8 cellular contexts compared by ENCODE assay signal in genomic region chr5:151115272-151115905, GRCh38. TPM values are rescaled to one million over a fixed set of nuclear protein-coding genes. Genes with fewer than 3 reads are reported as not detected.
DNase-seq lines count a peak whose midpoint lies in the region; ATAC-seq and TF ChIP-seq lines count a peak whose summit lies in the region.

No MANE protein-coding gene starts in this region.

- no peak overlapping the region for H3K4me2 ChIP-seq in GM23248 (ENCODE audit: unreplicated experiment)

- no peaks in the 10 kb centered on the region for H3K27me3 ChIP-seq in GM23248 (replicated peaks; ENCODE audit: insufficient read depth)

- DNase-seq in CD1c-positive myeloid dendritic cell (ENCODE audit: extremely low spot score) (peak; percentile 79), GM23248 (peak; percentile 75), NCI-H1694 treated with DMSO at 0.1 percent for 48 hours (lab: John Stamatoyannopoulos, UW) (peak; percentile 12), WTC11 (ENCODE audit: low spot score) (peak; percentile 88), T47D (ENCODE audit: low read depth in 1 of 2, low spot score in 1 of 2) (peak; percentile 67 to 71), islet precursor cell (peak; percentile 89)
- peak; percentile 44 to 66 (median 65) for DNase-seq in stimulated activated CD4-positive, alpha-beta T cell treated with anti-CD3 and anti-CD28 coated beads, Interleukin-1b, Interleukin-23, amount 100 ng/mL, for 24 hours (ENCODE audit: low read depth in 4 of 4, low spot score in 1 of 4)

- H3K9ac ChIP-seq in GM23248: no peak overlapping the region

- no peaks in the 10 kb centered on the region for H3K9me3 Mint-ChIP-seq in WTC11

- TF ChIP-seq CTCF in WTC11 (IDR thresholded peaks at IDR 0.05): peak; percentile 87

- peaks cover 5% of the 10 kb centered on the region; the same call in 1 of the 2 replicates for H3K79me2 ChIP-seq in GM23248 (ENCODE audit: insufficient read depth)

- H3K27ac Mint-ChIP-seq in WTC11: no peak overlapping the region

- H3K27ac ChIP-seq in GM23248: no peak overlapping the region

- H2AFZ ChIP-seq in GM23248: no peak overlapping the region

- no peaks in the 10 kb centered on the region; the same call in 1 of the 2 replicates for H3K27me3 Mint-ChIP-seq in WTC11 (ENCODE audit: low read depth)

- no peaks in the 10 kb centered on the region for H4K20me1 ChIP-seq in GM23248 (ENCODE audit: insufficient read depth)

- POLR2A ChIA-PET in WTC11 (lab: Charles Lee): interaction anchor here (0.6 to 1.7 kb wide), 4 partner anchors 10 to 108 kb away, joined by 3 to 4 read pairs (median 4); partner anchors contain the start of gene CCDC69

- no peaks in the 10 kb centered on the region for H3K4me1 ChIP-seq in GM23248 (ENCODE audit: insufficient read depth)

- H3K4me3 ChIP-seq in GM23248: no peak overlapping the region

- peaks cover 53% of the 10 kb centered on the region for H3K36me3 ChIP-seq in GM23248 (ENCODE audit: low read depth)

- ATAC-seq in WTC11 (peak; percentile 86), GM18520 (IDR thresholded peaks at IDR 0.05; ENCODE audit: unreplicated experiment) (no peak)

- H3F3A ChIP-seq in GM23248 (ENCODE audit: insufficient read depth): peaks cover 44% of the 10 kb centered on the region

- 11% methylated on average over 7 of the region's 7 CpGs for WGBS in GM23248 (ENCODE audit: low coverage in 1 of 2, low lambda C conversion rate in 2 of 2, missing lambda C conversion rate in 2 of 2), 2 experiments

- no peaks in the 10 kb centered on the region for H3K9me2 ChIP-seq in GM23248 (ENCODE audit: insufficient read depth)

- no peaks in the 10 kb centered on the region for H3K4me1 Mint-ChIP-seq in WTC11

- in situ Hi-C loops in GM23248 (cut with MboI) (loop anchor here (5.0 kb wide), 1 partner anchor 63 kb away; no protein-coding TSS in a partner anchor), T47D (cut with HindIII; ENCODE audit: low pct_unique_long_range_greater_than_20kb, low sequenced_read_pairs) (no loop called here)

- H3K4me3 Mint-ChIP-seq in WTC11: no peak overlapping the region

- CTCF ChIA-PET in WTC11 (lab: Charles Lee): interaction anchor here (0.7 to 11.9 kb wide), 63 partner anchors 9 to 541 kb away, joined by 3 to 305 read pairs (median 5); partner anchors contain the start of genes ANXA6, CCDC69, GM2A and GPX3

- H3K36me3 Mint-ChIP-seq in WTC11: peaks cover 16% of the 10 kb centered on the region

- no peaks in the 10 kb centered on the region for H3K9me3 ChIP-seq in GM23248 (ENCODE audit: low read depth)

TF ChIP-seq in WTC11, 78 proteins besides CTCF, POLR2A, EP300 and RAD21:
- TF ChIP-seq FOXP1 (CRISPR knock-in tag; IDR thresholded peaks at IDR 0.05; ENCODE audit: borderline replicate concordance) (no peak), ZNF121 (CRISPR knock-in tag; IDR thresholded peaks at IDR 0.05) (peak; percentile 66; the same call in 1 of the 2 replicates)

RNA-seq across cellular contexts. Expression of gene TNIP1, which starts 34.6 kb away (rescaled TPM):
- total RNA-seq in GM23248 (2014; rRNA removed; shearing (Covaris generic)): 88.8 and 92.1 TPM in 2 replicates
- polyA plus RNA-seq in GM23248 (2016; fragmentation: Nextera tagmentation; extraction: Ambion mirVana): 43.1 and 43.2 TPM in 2 replicates
- 41.1 to 48.9 TPM (median 47.0 TPM) in 3 replicates for total RNA-seq in WTC11 (2021)

RNA-seq across cellular contexts. Expression of gene ANXA6, which starts 42.2 kb away (rescaled TPM):
- total RNA-seq in GM23248 (2014; rRNA removed; shearing (Covaris generic)): 384 and 409 TPM in 2 replicates
- 183 and 190 TPM in 2 replicates for polyA plus RNA-seq in GM23248 (2016; fragmentation: Nextera tagmentation; extraction: Ambion mirVana)
- 92.8 to 95.4 TPM (median 92.9 TPM) in 3 replicates for total RNA-seq in WTC11 (2021)

Comparison
In these comparisons a context has a peak if more than half of its experiments do, and no peak if none do; other contexts are left out.
1. DNase-seq: peak in every context shown above with its lines; median percentile 89 in islet precursor cell; 88 in WTC11; 79 in CD1c-positive myeloid dendritic cell; 75 in GM23248; 69 in T47D; 65 in stimulated activated CD4-positive, alpha-beta T cell treated with anti-CD3 and anti-CD28 coated beads, Interleukin-1b, Interleukin-23, amount 100 ng/mL, for 24 hours; 12 in NCI-H1694 treated with DMSO at 0.1 percent for 48 hours.